Comparison of ENCODE assay signal across 8 cellular contexts in the genomic region with DNA sequence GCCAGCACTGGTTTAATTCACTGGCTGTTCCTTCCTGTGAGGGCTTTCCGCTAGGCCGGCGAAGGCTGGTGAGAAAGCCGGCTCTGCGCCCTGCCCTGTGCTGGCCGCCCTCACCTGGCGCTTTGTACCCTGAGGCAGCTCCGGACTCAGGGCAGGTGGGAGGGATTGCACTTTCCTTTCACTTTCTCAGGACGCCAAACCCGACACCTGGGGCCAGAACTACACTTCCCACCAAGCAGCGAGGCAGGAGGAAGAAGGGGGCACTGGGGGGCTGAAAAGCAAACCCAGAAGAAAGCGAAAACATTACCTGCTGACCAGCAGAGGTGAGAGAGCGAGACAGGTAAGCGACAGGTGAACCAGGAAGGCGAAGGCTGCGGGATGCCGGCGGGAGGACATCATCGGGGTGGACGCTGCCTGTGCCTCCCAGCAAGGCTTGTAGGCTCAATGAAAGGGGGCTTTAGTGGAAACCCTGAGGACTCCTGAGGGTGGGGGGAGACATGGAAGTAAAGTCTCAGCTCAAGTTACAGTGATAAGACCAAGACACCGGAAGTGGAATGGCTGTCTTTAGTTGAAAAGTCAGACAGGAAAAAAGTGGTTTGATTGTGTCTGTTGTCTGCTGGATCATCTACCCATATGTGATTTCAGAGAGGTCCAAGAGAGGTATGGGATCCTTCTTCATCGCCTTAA. TPM values are rescaled to one million over a fixed set of nuclear protein-coding genes. Genes with fewer than 3 reads are reported as not detected.
DNase-seq lines count a peak whose midpoint lies in the region; ATAC-seq and TF ChIP-seq lines count a peak whose summit lies in the region.

A gene with protein sequence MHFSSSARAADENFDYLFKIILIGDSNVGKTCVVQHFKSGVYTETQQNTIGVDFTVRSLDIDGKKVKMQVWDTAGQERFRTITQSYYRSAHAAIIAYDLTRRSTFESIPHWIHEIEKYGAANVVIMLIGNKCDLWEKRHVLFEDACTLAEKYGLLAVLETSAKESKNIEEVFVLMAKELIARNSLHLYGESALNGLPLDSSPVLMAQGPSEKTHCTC (plus strand): TSS at position 181 of the 687 bp plus-strand sequence. CDS start 3,589 bp downstream, outside the sequence.

- H3K4me3 Mint-ChIP-seq in effector memory CD8-positive, alpha-beta T cell, result peak within 1 kb of the TSS; percentile 93 to 97

- H3K9ac ChIP-seq in neural cell (ENCODE audit: low read length), result no peak within 1 kb of the TSS

- intact Hi-C loops in vagina (cut with DNase I) (no loop called here), testis (cut with DNase I; ENCODE audit: low total_unique reads) (no loop called here)

- no peaks in the 10 kb centered on the region for H3K9me3 Mint-ChIP-seq in effector memory CD8-positive, alpha-beta T cell

- no peaks in the 10 kb centered on the region for H4K20me1 ChIP-seq in neural cell (ENCODE audit: insufficient read depth)

- no peak for TF ChIP-seq RAD21 in neural cell (conservative IDR thresholded peaks at IDR 0.05)

- H3K9me2 ChIP-seq in neural cell (ENCODE audit: insufficient read depth, low read length), result no peaks in the 10 kb centered on the region

- peaks cover 3% of the 10 kb centered on the region for H3K27me3 ChIP-seq in neural cell (ENCODE audit: insufficient read depth, low read depth, low read length)
- no peaks in the 10 kb centered on the region for H3K27me3 ChIP-seq in vagina
- H3K27me3 ChIP-seq in testis, result no peaks in the 10 kb centered on the region

- no peak within 1 kb of the TSS for H2AFZ ChIP-seq in neural cell (ENCODE audit: low read depth, low read length)

- H3K4me2 ChIP-seq in neural cell (ENCODE audit: low read length), result no peak within 1 kb of the TSS

- no peak within 1 kb of the TSS for H3K4me3 ChIP-seq in Jurkat, Clone E6-1 (ENCODE audit: low read length)
- H3K4me3 ChIP-seq in neural cell (ENCODE audit: low read length) (peak within 1 kb of the TSS; percentile 41), vagina (peak within 1 kb of the TSS; percentile 30 to 36), testis (no peak within 1 kb of the TSS)

- peak within 1 kb of the TSS; percentile 73 for H3K27ac ChIP-seq in C4-2B
- H3K27ac ChIP-seq in neural cell (ENCODE audit: low read length), result no peak within 1 kb of the TSS
- no peak within 1 kb of the TSS for H3K27ac ChIP-seq in vagina
- no peak within 1 kb of the TSS for H3K27ac ChIP-seq in testis

- TF ChIP-seq EP300 in neural cell (conservative IDR thresholded peaks at IDR 0.05; ENCODE audit: poor library complexity, severe bottlenecking), result no peak

- ATAC-seq in effector memory CD8-positive, alpha-beta T cell (replicated peaks), result peak; percentile 90
- no peak for ATAC-seq in HG02678 (IDR thresholded peaks at IDR 0.05; ENCODE audit: unreplicated experiment)

- no peaks in the 10 kb centered on the region for H3F3A ChIP-seq in neural cell (ENCODE audit: insufficient read depth, low read length, poor library complexity, severe bottlenecking)

- TF ChIP-seq CTCF in C4-2B (conservative IDR thresholded peaks at IDR 0.05) (no peak), neural cell (IDR thresholded peaks at IDR 0.05; ENCODE audit: poor library complexity, severe bottlenecking) (no peak), vagina (IDR thresholded peaks at IDR 0.05) (no peak), testis (IDR thresholded peaks at IDR 0.05) (no peak)

- H3K79me2 ChIP-seq in neural cell (replicated peaks; ENCODE audit: insufficient read depth, low read length), result no peaks in the 10 kb centered on the region

- no peaks in the 10 kb centered on the region for H3K36me3 ChIP-seq in neural cell (ENCODE audit: insufficient read depth, low read length)
- H3K36me3 ChIP-seq in vagina, result no peaks in the 10 kb centered on the region
- no peaks in the 10 kb centered on the region for H3K36me3 ChIP-seq in testis (ENCODE audit: low read depth, missing control alignments)

- no peak for TF ChIP-seq POLR2A in vagina (IDR thresholded peaks at IDR 0.05)
- TF ChIP-seq POLR2A in testis (IDR thresholded peaks at IDR 0.05), result no peak

- H3K27me3 Mint-ChIP-seq in effector memory CD8-positive, alpha-beta T cell, result no peaks in the 10 kb centered on the region

- no peaks in the 10 kb centered on the region for H3K36me3 Mint-ChIP-seq in effector memory CD8-positive, alpha-beta T cell (ENCODE audit: insufficient read depth)

- DNase-seq in Jurkat, Clone E6-1 (ENCODE audit: low read depth, low spot score), result peak; percentile 51
- DNase-seq in activated CD4-positive, alpha-beta T cell treated with anti-CD3 and anti-CD28 coated beads, Interleukin-2, amount 50 U/mL, for 4 hours, result peak; percentile 38 to 41
- DNase-seq in effector memory CD8-positive, alpha-beta T cell, result peak; percentile 26 to 31 (median 27)
- DNase-seq in vagina (ENCODE audit: extremely low spot score in 2 of 2), result no peak
- no peak for DNase-seq in testis

- H3K4me1 Mint-ChIP-seq in effector memory CD8-positive, alpha-beta T cell (ENCODE audit: low read depth in 2 of 2), result peaks cover 13 to 16% of the 10 kb centered on the region in 2 donors

- peak within 1 kb of the TSS; percentile 95 to 99 for H3K27ac Mint-ChIP-seq in effector memory CD8-positive, alpha-beta T cell

- H3K9me3 ChIP-seq in neural cell (ENCODE audit: low read length) (no peaks in the 10 kb centered on the region), vagina (no peaks in the 10 kb centered on the region), testis (no peaks in the 10 kb centered on the region)

- 25 to 27% methylated on average over 21 to 22 of the region's 22 CpGs for WGBS in testis, 2 donors

- H3K4me1 ChIP-seq in vagina (peaks cover 8% of the 10 kb centered on the region), testis (no peaks in the 10 kb centered on the region)

TF ChIP-seq in neural cell, 6 proteins besides CTCF, POLR2A, EP300 and RAD21:
- no peak for TF ChIP-seq POLR2AphosphoS5 (IDR thresholded peaks at IDR 0.05)
- TF ChIP-seq SMC3 (conservative IDR thresholded peaks at IDR 0.05; ENCODE audit: poor library complexity), result no peak
- TF ChIP-seq EZH2 (IDR thresholded peaks at IDR 0.05; ENCODE audit: borderline replicate concordance, insufficient read depth, low read length, poor library complexity, severe bottlenecking), result no peak
- no peak for TF ChIP-seq REST (IDR thresholded peaks at IDR 0.05; ENCODE audit: borderline replicate concordance)
- TF ChIP-seq MXI1 (conservative IDR thresholded peaks at IDR 0.05; ENCODE audit: poor library complexity, severe bottlenecking), result no peak
- TF ChIP-seq TAF1 (IDR thresholded peaks at IDR 0.05; ENCODE audit: low read depth), result no peak

RNA-seq across cellular contexts. Expression of the gene that starts here (rescaled TPM):
- not detected for polyA plus RNA-seq in Jurkat, Clone E6-1 (2012; ENCODE audit: insufficient read depth, insufficient read length)
- polyA plus RNA-seq in neural cell (not detected in 2 replicates), testis (ENCODE audit: insufficient read depth, low read depth, low replicate concordance) (0.59 TPM)
- not detected in 2 replicates for polyA minus RNA-seq in neural cell
- total RNA-seq in vagina (not detected), testis (not detected)

Comparison
In these comparisons a context has a peak if more than half of its experiments do, and no peak if none do; other contexts are left out.
1. DNase-seq: peak in Jurkat, Clone E6-1 (single experiment), activated CD4-positive, alpha-beta T cell treated with anti-CD3 and anti-CD28 coated beads, Interleukin-2, amount 50 U/mL, for 4 hours (2 of 2) and effector memory CD8-positive, alpha-beta T cell (3 of 3); none in vagina (0 of 2) and testis (single experiment).
2. H3K4me3 ChIP-seq: peak in neural cell (single experiment) and vagina (2 of 2); none in Jurkat, Clone E6-1 (single experiment) and testis (0 of 2).